ENCODE assay signal across 8 cellular contexts in genomic region chr6:134288538-134289203, GRCh38. TPM values are rescaled to one million over a fixed set of nuclear protein-coding genes. Genes with fewer than 3 reads are reported as not detected.
A peak's percentile ranks its signal among the peaks of the same experiment; 100 is the strongest.
DNase-seq lines count a peak whose midpoint lies in the region; ATAC-seq and TF ChIP-seq lines count a peak whose summit lies in the region.

No MANE protein-coding gene starts in this region.

- intact Hi-C loops in A673 (cut with micrococcal nuclease; ENCODE audit: unreplicated experiment), result no loop called here

- peaks cover 5% of the 10 kb centered on the region for H3K9me3 Mint-ChIP-seq in T-helper 1 cell treated with Interleukin-12 subunit alpha and Interleukin-12 subunit beta and Interleukin-4 antibody, amounts not matched to agents 30 μg/mL and 1 μg/mL, for 36 hours

- CTCF ChIA-PET in A673 (lab: Charles Lee), result interaction anchor here (1.1 kb wide), 1 partner anchor 111 kb away, joined by 3 read pairs; no protein-coding TSS in a partner anchor

- H3K27me3 Mint-ChIP-seq in T-helper 1 cell treated with Interleukin-12 subunit alpha and Interleukin-12 subunit beta and Interleukin-4 antibody, amounts not matched to agents 30 μg/mL and 1 μg/mL, for 36 hours (ENCODE audit: low read depth), result no peaks in the 10 kb centered on the region

- POLR2A ChIA-PET in A673 (lab: Charles Lee; ENCODE audit: low non-redundant PET), result interaction anchor here (0.6 kb wide), 1 partner anchor 33 kb away, joined by 3 read pairs; no protein-coding TSS in a partner anchor

- ATAC-seq in GM18520 (IDR thresholded peaks at IDR 0.05; ENCODE audit: unreplicated experiment) (peak; percentile 66), HG03175 (IDR thresholded peaks at IDR 0.05; ENCODE audit: unreplicated experiment) (peak; percentile 69)

- H3K27me3 ChIP-seq in A673 (replicated peaks; ENCODE audit: insufficient read depth, low read depth, low read length, poor library complexity), result no peaks in the 10 kb centered on the region

- BruUV-seq in A673 (replicated peaks; lab: Mats Ljungman, UMichigan), result no TSS peak

- no peak for TF ChIP-seq CTCF in A673 (conservative IDR thresholded peaks at IDR 0.05; ENCODE audit: low read depth, low read length)
- no peak for TF ChIP-seq CTCF in fibroblast of villous mesenchyme (IDR thresholded peaks at IDR 0.05; ENCODE audit: insufficient read depth, low read depth, low read length)

- H3K4me3 ChIP-seq in A673 (ENCODE audit: low read depth, low read length, poor library complexity, severe bottlenecking) (no peak overlapping the region), fibroblast of villous mesenchyme (ENCODE audit: low read depth, low read length) (no peak overlapping the region)

- peaks cover 3% of the 10 kb centered on the region for H3K36me3 Mint-ChIP-seq in T-helper 1 cell treated with Interleukin-12 subunit alpha and Interleukin-12 subunit beta and Interleukin-4 antibody, amounts not matched to agents 30 μg/mL and 1 μg/mL, for 36 hours (ENCODE audit: low read depth)

- peak overlapping the region; percentile 76 for H3K27ac Mint-ChIP-seq in T-helper 1 cell treated with Interleukin-12 subunit alpha and Interleukin-12 subunit beta and Interleukin-4 antibody, amounts not matched to agents 30 μg/mL and 1 μg/mL, for 36 hours

- H3K27ac ChIP-seq in A673 (ENCODE audit: low read depth, low read length, poor library complexity, severe bottlenecking) (peak overlapping the region; percentile 57), temporal lobe (ENCODE audit: low read depth, low read length) (peak overlapping the region; percentile 47)

- peak overlapping the region; percentile 19 for H3K4me3 Mint-ChIP-seq in T-helper 1 cell treated with Interleukin-12 subunit alpha and Interleukin-12 subunit beta and Interleukin-4 antibody, amounts not matched to agents 30 μg/mL and 1 μg/mL, for 36 hours

- peaks cover 32% of the 10 kb centered on the region for H3K4me1 Mint-ChIP-seq in T-helper 1 cell treated with Interleukin-12 subunit alpha and Interleukin-12 subunit beta and Interleukin-4 antibody, amounts not matched to agents 30 μg/mL and 1 μg/mL, for 36 hours (ENCODE audit: low read depth)

- H3K36me3 ChIP-seq in A673 (ENCODE audit: insufficient read depth, low read length, poor library complexity, severe bottlenecking), result no peaks in the 10 kb centered on the region

- H3K4me1 ChIP-seq in A673 (ENCODE audit: insufficient read depth, low read length, poor library complexity, severe bottlenecking), result peaks cover 25% of the 10 kb centered on the region

- DNase-seq in A673 (ENCODE audit: low spot score) (peak; percentile 68), fibroblast of villous mesenchyme (ENCODE audit: low read depth) (peak; percentile 97), activated gamma-delta T cell (lab: John Stamatoyannopoulos, UW) (no peak), iPS-NIHi7 (ENCODE audit: extremely low spot score) (no peak)

- H3K9me3 ChIP-seq in A673 (ENCODE audit: low read depth, low read length, poor library complexity, severe bottlenecking), result no peaks in the 10 kb centered on the region

RNA-seq across cellular contexts. Expression of gene SGK1, which starts 29.2 kb away (rescaled TPM):
- 40.0 and 73.3 TPM in 2 replicates for total RNA-seq in A673 (2021)
- total RNA-seq in fibroblast of villous mesenchyme, result 244 and 268 TPM in 2 replicates
- 30.5 TPM for total RNA-seq in temporal lobe

Comparison
In these comparisons a context has a peak if more than half of its experiments do, and no peak if none do; other contexts are left out.
1. DNase-seq: peak in A673 (single experiment) and fibroblast of villous mesenchyme (single experiment); none in activated gamma-delta T cell (single experiment) and iPS-NIHi7 (single experiment).